In genomic region chr3:113241292-113242033, GRCh38 we compare ENCODE assay signal across 12 cellular contexts. TPM values are rescaled to one million over a fixed set of nuclear protein-coding genes. Genes with fewer than 3 reads are reported as not detected.
A peak's percentile ranks its signal among the peaks of the same experiment; 100 is the strongest.
DNase-seq lines count a peak whose midpoint lies in the region; ATAC-seq and TF ChIP-seq lines count a peak whose summit lies in the region.
"Had no signal": no experiment of that assay in that cellular context is flagged by ENCODE, and none has a peak within 500 bp of the region (broad histone marks: within the 10 kb centered on the region; RNA-seq: fewer than 3 reads in every experiment).

No MANE protein-coding gene starts in this region.

- TF ChIP-seq POLR2A in right lobe of liver (IDR thresholded peaks at IDR 0.05) = no peak

- H3K9me3 ChIP-seq in HUES6 (ENCODE audit: control insufficient read depth, insufficient read depth, low read depth, low read length) (no peaks in the 10 kb centered on the region), right lobe of liver (no peaks in the 10 kb centered on the region)
- H3K9me3 ChIP-seq: upper lobe of right lung had no signal

- no peak overlapping the region for H3K9ac ChIP-seq in HUES6 (ENCODE audit: low read length)

- no peak for ATAC-seq in HG03571 (IDR thresholded peaks at IDR 0.05; ENCODE audit: unreplicated experiment)
- ATAC-seq in GM21360 (IDR thresholded peaks at IDR 0.05; ENCODE audit: unreplicated experiment) = no peak
- ATAC-seq in right lobe of liver = no peak
- ATAC-seq: upper lobe of right lung had no signal

- H3K4me1 Mint-ChIP-seq in neural crest cell = peaks cover 83% of the 10 kb centered on the region

- H3K36me3 Mint-ChIP-seq in neural crest cell (ENCODE audit: low read depth) = peaks cover 8% of the 10 kb centered on the region
- H3K36me3 Mint-ChIP-seq: activated naive CD4-positive, alpha-beta T cell treated with anti-CD3 and anti-CD28 coated beads, Interleukin-2, amount 50 U/mL, for 24 hours had no signal

- intact Hi-C loops in right lobe of liver (cut with DNase I) = no loop called here

- H3K27ac ChIP-seq in HUES6 (ENCODE audit: low read depth, low read length) (0 out of 2 replicates have a peak overlapping the region, but pooled peaks have one; percentile 28), right lobe of liver (no peak overlapping the region)
- H3K27ac ChIP-seq: upper lobe of right lung had no signal

- TF ChIP-seq CTCF in AG10803 (conservative IDR thresholded peaks at IDR 0.05; ENCODE audit: low read length) = no peak
- TF ChIP-seq CTCF in neural crest cell (conservative IDR thresholded peaks at IDR 0.05) = no peak
- TF ChIP-seq CTCF in right lobe of liver (IDR thresholded peaks at IDR 0.05) = no peak

- H3K9me3 Mint-ChIP-seq in neural crest cell = no peaks in the 10 kb centered on the region
- H3K9me3 Mint-ChIP-seq: activated naive CD4-positive, alpha-beta T cell treated with anti-CD3 and anti-CD28 coated beads, Interleukin-2, amount 50 U/mL, for 24 hours had no signal

- H3K36me3 ChIP-seq in HUES6 (ENCODE audit: control insufficient read depth, insufficient read depth, low read length) (no peaks in the 10 kb centered on the region), right lobe of liver (no peaks in the 10 kb centered on the region)
- H3K36me3 ChIP-seq: upper lobe of right lung had no signal

- peak overlapping the region; percentile 99 for H3K27ac Mint-ChIP-seq in neural crest cell (ENCODE audit: unreplicated experiment)
- H3K27ac Mint-ChIP-seq: activated naive CD4-positive, alpha-beta T cell treated with anti-CD3 and anti-CD28 coated beads, Interleukin-2, amount 50 U/mL, for 24 hours had no signal

- 44% methylated on average over 5 of the region's 6 CpGs for WGBS in right lobe of liver (ENCODE audit: insufficient coverage, low coverage, low lambda C conversion rate, missing lambda C conversion rate)

- peaks cover 47% of the 10 kb centered on the region for H3K4me1 ChIP-seq in HUES6 (ENCODE audit: control insufficient read depth, insufficient read depth, low read length)
- H3K4me1 ChIP-seq in right lobe of liver = no peaks in the 10 kb centered on the region
- H3K4me1 ChIP-seq: upper lobe of right lung had no signal

- H3K27me3 Mint-ChIP-seq in neural crest cell (ENCODE audit: low read depth) = peaks cover 5% of the 10 kb centered on the region

- H3K27me3 ChIP-seq in HUES6 (ENCODE audit: control insufficient read depth, insufficient read depth, low read length) (no peaks in the 10 kb centered on the region), right lobe of liver (no peaks in the 10 kb centered on the region)
- H3K27me3 ChIP-seq: upper lobe of right lung had no signal

- DNase-seq in AG10803 (ENCODE audit: low read depth) (no peak), dedifferentiated amniotic fluid mesenchymal stem cell (ENCODE audit: extremely low spot score) (peak; percentile 39), neural crest cell (ENCODE audit: low read depth, low spot score) (peak; percentile 69), NCI-H2171 treated with DMSO at 0.1 percent for 48 hours (lab: John Stamatoyannopoulos, UW) (no peak), right lobe of liver (no peak)
- DNase-seq: NCI-H1930, small intestine, upper lobe of right lung had no signal

- H3K4me3 ChIP-seq in AG10803 (ENCODE audit: low read length) (peak overlapping the region; percentile 2), HUES6 (ENCODE audit: low read depth, low read length) (0 out of 2 replicates have a peak overlapping the region, but pooled peaks have one; percentile 26), right lobe of liver (no peak overlapping the region)
- H3K4me3 ChIP-seq: upper lobe of right lung had no signal

- H3K4me3 Mint-ChIP-seq in neural crest cell = peak overlapping the region; percentile 89
- H3K4me3 Mint-ChIP-seq: activated naive CD4-positive, alpha-beta T cell treated with anti-CD3 and anti-CD28 coated beads, Interleukin-2, amount 50 U/mL, for 24 hours had no signal

RNA-seq across cellular contexts. Expression of gene BOC, which starts 30.1 kb away (rescaled TPM):
- total RNA-seq in neural crest cell (114 and 130 TPM in 2 replicates), right lobe of liver (under 1 TPM; 0.22 to 0.86 (median 0.49) TPM)

Comparison
In these comparisons a context has a peak if more than half of its experiments do, and no peak if none do; other contexts are left out.
1. DNase-seq: peak in dedifferentiated amniotic fluid mesenchymal stem cell (single experiment) and neural crest cell (single experiment); none in AG10803 (single experiment), NCI-H2171 treated with DMSO at 0.1 percent for 48 hours (single experiment) and right lobe of liver (0 of 3).
2. H3K4me3 ChIP-seq: peak in AG10803 (single experiment) and HUES6 (single experiment); none in right lobe of liver (0 of 3).
3. RNA of gene BOC, which starts 30.1 kb away (total RNA-seq): 114 to 130 TPM in neural crest cell; 0.22 to 0.86 TPM in right lobe of liver; every median in the first group is over 10 times any median in the second.